In genomic region chr22:32204211-32204855, GRCh38 we compare ENCODE assay signal across 8 cellular contexts. TPM values are rescaled to one million over a fixed set of nuclear protein-coding genes. Genes with fewer than 3 reads are reported as not detected.
DNase-seq lines count a peak whose midpoint lies in the region; ATAC-seq and TF ChIP-seq lines count a peak whose summit lies in the region.

No MANE protein-coding gene starts in this region.

- H4K12ac ChIP-seq in trophoblast cell (ENCODE audit: low read depth, low read length): no peak overlapping the region

- no peaks in the 10 kb centered on the region for H4K20me1 ChIP-seq in OCI-LY3 (ENCODE audit: insufficient read depth, low read length)

- H3K36me3 ChIP-seq in OCI-LY3 (replicated peaks; ENCODE audit: low read depth, low read length) (no peaks in the 10 kb centered on the region), trophoblast cell (ENCODE audit: control insufficient read depth in 1 of 2, insufficient read depth in 2 of 2, low read length in 2 of 2) (no peaks in the 10 kb centered on the region)

- H3K27me3 Mint-ChIP-seq in effector memory CD8-positive, alpha-beta T cell: peaks cover 27 to 29% of the 10 kb centered on the region in 2 donors

- TF ChIP-seq CTCF in OCI-LY3 (IDR thresholded peaks at IDR 0.05; ENCODE audit: low read depth, low read length): no peak

- H3K79me1 ChIP-seq in trophoblast cell (ENCODE audit: low read length): no peaks in the 10 kb centered on the region

- no peak overlapping the region for H3K14ac ChIP-seq in trophoblast cell (ENCODE audit: low read length)

- no peak overlapping the region for H4K91ac ChIP-seq in trophoblast cell (ENCODE audit: low read depth, low read length)

- peak overlapping the region; percentile 56; the same call in 1 of the 2 replicates for H2AFZ ChIP-seq in OCI-LY3 (ENCODE audit: low read depth, low read length)
- H2AFZ ChIP-seq in trophoblast cell (ENCODE audit: insufficient read depth, low read length, poor library complexity): peak overlapping the region; percentile 61

- no peak overlapping the region for H3K23ac ChIP-seq in trophoblast cell (ENCODE audit: low read length)

- H3K9ac ChIP-seq in OCI-LY3 (ENCODE audit: low read length): no peak overlapping the region
- H3K9ac ChIP-seq in trophoblast cell (ENCODE audit: low read length): no peak overlapping the region

- no peak overlapping the region for H2BK120ac ChIP-seq in trophoblast cell (ENCODE audit: insufficient read depth, low read length, poor library complexity)

- peak overlapping the region; percentile 51 for H3K4me2 ChIP-seq in OCI-LY3 (ENCODE audit: low read length)
- peak overlapping the region; percentile 63 for H3K4me2 ChIP-seq in trophoblast cell (ENCODE audit: low read length)

- H3K9me3 Mint-ChIP-seq in effector memory CD8-positive, alpha-beta T cell: no peaks in the 10 kb centered on the region

- H3K27ac ChIP-seq in OCI-LY3 (ENCODE audit: low read length): no peak overlapping the region
- no peak overlapping the region for H3K27ac ChIP-seq in trophoblast cell (ENCODE audit: low read depth, low read length)

- peaks cover 41 to 43% of the 10 kb centered on the region in 2 donors for H3K4me1 Mint-ChIP-seq in effector memory CD8-positive, alpha-beta T cell (ENCODE audit: low read depth in 2 of 2)

- DNase-seq in DMS153 (lab: John Stamatoyannopoulos, UW): peak; percentile 65
- DNase-seq in DMS153 treated with DMSO at 0.1 percent for 48 hours (lab: John Stamatoyannopoulos, UW; ENCODE audit: unreplicated experiment): no peak
- peak in 1 of 3 experiments; percentile 13 for DNase-seq in effector memory CD8-positive, alpha-beta T cell
- peak in 1 of 2 donors; percentile 19 for DNase-seq in trophoblast cell
- no peak for DNase-seq in GDM1 (lab: John Stamatoyannopoulos, UW)

- no peak for ATAC-seq in effector memory CD8-positive, alpha-beta T cell (replicated peaks)
- ATAC-seq in GM18868 (IDR thresholded peaks at IDR 0.05; ENCODE audit: unreplicated experiment) (no peak), HG02798 (IDR thresholded peaks at IDR 0.05; ENCODE audit: poor library complexity, unreplicated experiment) (no peak)

- H3K4ac ChIP-seq in trophoblast cell (ENCODE audit: low read depth, low read length): no peak overlapping the region

- H3K4me3 ChIP-seq in OCI-LY3 (ENCODE audit: low read length): peak overlapping the region; percentile 66
- H3K4me3 ChIP-seq in trophoblast cell (ENCODE audit: low read depth, low read length): peak overlapping the region; percentile 42

- H3K4me1 ChIP-seq in OCI-LY3 (ENCODE audit: low read length): no peaks in the 10 kb centered on the region
- peaks cover 5 to 10% of the 10 kb centered on the region in 2 experiments for H3K4me1 ChIP-seq in trophoblast cell (ENCODE audit: control insufficient read depth in 1 of 2, insufficient read depth in 2 of 2, low read length in 2 of 2)

- H2BK5ac ChIP-seq in trophoblast cell (ENCODE audit: low read depth, low read length, poor library complexity): no peak overlapping the region

- H3K27me3 ChIP-seq in OCI-LY3 (ENCODE audit: low read depth, low read length) (no peaks in the 10 kb centered on the region), trophoblast cell (ENCODE audit: insufficient read depth, low read length) (peaks cover 12% of the 10 kb centered on the region)

- H2AK5ac ChIP-seq in trophoblast cell (ENCODE audit: low read length): no peak overlapping the region

- no peaks in the 10 kb centered on the region for H3K36me3 Mint-ChIP-seq in effector memory CD8-positive, alpha-beta T cell (ENCODE audit: insufficient read depth)

- WGBS in trophoblast cell (ENCODE audit: extremely low coverage, insufficient coverage, insufficient read length): no CpG with 5 or more reads among the region's 34 CpGs

- H3K9me3 ChIP-seq in OCI-LY3 (ENCODE audit: insufficient read depth, low read length) (no peaks in the 10 kb centered on the region), trophoblast cell (ENCODE audit: insufficient read depth, low read depth, low read length) (peaks cover 1% of the 10 kb centered on the region)

- H3K79me2 ChIP-seq in OCI-LY3 (ENCODE audit: low read length) (no peaks in the 10 kb centered on the region), trophoblast cell (ENCODE audit: control insufficient read depth, insufficient read depth, low read length, poor library complexity) (no peaks in the 10 kb centered on the region)

- no peak overlapping the region for H4K8ac ChIP-seq in trophoblast cell (ENCODE audit: low read depth, low read length)

- no peak overlapping the region for H2BK12ac ChIP-seq in trophoblast cell (ENCODE audit: low read length)

- no peak overlapping the region for H3K18ac ChIP-seq in trophoblast cell (ENCODE audit: low read length)

- peak overlapping the region; percentile 53 to 76 for H3K4me3 Mint-ChIP-seq in effector memory CD8-positive, alpha-beta T cell

- H3K27ac Mint-ChIP-seq in effector memory CD8-positive, alpha-beta T cell: peak overlapping the region in 1 of 2 donors; percentile 27

RNA-seq across cellular contexts. Expression of gene RFPL2, which starts 0.5 kb away (rescaled TPM):
- not detected in 2 replicates for polyA plus RNA-seq in trophoblast cell (2013)

RNA-seq across cellular contexts. Expression of gene C22orf42, which starts 45.2 kb away (rescaled TPM):
- polyA plus RNA-seq in trophoblast cell (2013): not detected in 2 replicates

RNA-seq across cellular contexts. Expression of gene SLC5A4, which starts 50.8 kb away (rescaled TPM):
- polyA plus RNA-seq in trophoblast cell (2013): not detected in 2 replicates
